In the genomic region with DNA sequence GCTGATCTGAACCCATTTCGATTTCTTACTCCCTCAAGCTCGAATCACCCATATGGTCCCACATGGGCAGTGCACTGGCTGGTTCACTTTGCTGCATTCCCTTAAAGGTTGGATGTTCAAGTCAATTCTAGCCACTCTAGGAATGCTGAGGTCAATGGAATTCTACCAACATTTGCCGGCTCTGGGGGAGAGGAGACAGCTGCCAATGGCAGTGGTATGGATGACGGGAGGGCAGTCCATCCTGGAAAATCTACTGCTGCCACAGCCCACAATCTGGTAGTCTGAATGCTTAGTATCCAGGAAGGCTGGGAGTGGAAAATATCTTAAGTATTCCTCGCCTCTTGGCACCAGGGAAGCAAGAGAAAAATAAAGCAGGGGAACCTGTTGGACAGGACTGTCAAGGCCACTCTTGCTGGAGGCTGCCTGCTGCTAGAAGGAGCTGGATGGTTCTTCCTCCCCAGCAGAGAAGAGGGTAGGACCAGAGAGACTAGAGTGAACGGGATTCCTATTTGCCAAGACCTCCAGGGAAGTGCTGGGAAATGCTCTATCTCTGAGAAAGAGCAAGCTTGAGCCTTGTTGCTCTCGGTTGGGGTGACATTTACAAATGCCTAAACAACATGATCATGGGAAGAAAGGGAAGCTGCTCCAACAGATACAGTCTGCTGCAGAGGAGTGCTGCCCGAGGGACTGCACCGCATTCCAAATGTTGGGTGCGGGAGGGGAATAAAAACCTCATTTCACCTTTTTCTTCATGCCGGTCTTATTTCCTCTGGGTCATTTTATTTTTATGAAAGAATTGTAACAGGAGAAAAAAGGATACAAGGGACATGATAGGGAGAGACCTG, we compare ENCODE assay signal across 2 cellular contexts.
A peak's percentile ranks its signal among the peaks of the same experiment; 100 is the strongest.
TF ChIP-seq lines count a peak whose summit lies in the region.

No MANE protein-coding gene starts in this region.

TF ChIP-seq in HCT116, 20 proteins besides CTCF, POLR2A, EP300 and RAD21 (continued from another document):
- TF ChIP-seq ZFX (IDR thresholded peaks at IDR 0.05) (no peak), CBX3 (IDR thresholded peaks at IDR 0.05; ENCODE audit: low read depth) (0 out of 2 replicates have a peak, but pooled peaks have one; percentile 33)

TF ChIP-seq in WTC11, 78 proteins besides CTCF, POLR2A, EP300 and RAD21:
- TF ChIP-seq, protein P1, sequence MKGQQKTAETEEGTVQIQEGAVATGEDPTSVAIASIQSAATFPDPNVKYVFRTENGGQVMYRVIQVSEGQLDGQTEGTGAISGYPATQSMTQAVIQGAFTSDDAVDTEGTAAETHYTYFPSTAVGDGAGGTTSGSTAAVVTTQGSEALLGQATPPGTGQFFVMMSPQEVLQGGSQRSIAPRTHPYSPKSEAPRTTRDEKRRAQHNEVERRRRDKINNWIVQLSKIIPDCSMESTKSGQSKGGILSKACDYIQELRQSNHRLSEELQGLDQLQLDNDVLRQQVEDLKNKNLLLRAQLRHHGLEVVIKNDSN (CRISPR knock-in tag; IDR thresholded peaks at IDR 0.05) = no peak
- TF ChIP-seq NFYB (CRISPR knock-in tag; conservative IDR thresholded peaks at IDR 0.05; ENCODE audit: low read depth) (no peak), ZNF671 (CRISPR knock-in tag; IDR thresholded peaks at IDR 0.05) (no peak), TCF7 (CRISPR knock-in tag; IDR thresholded peaks at IDR 0.05; ENCODE audit: low read depth) (no peak), TEAD1 (CRISPR knock-in tag; IDR thresholded peaks at IDR 0.05) (no peak), PRRX2 (CRISPR knock-in tag; IDR thresholded peaks at IDR 0.05) (no peak), CREM (CRISPR knock-in tag; IDR thresholded peaks at IDR 0.05) (no peak), FOXK1 (CRISPR knock-in tag; IDR thresholded peaks at IDR 0.05) (no peak)
- TF ChIP-seq, protein P2, sequence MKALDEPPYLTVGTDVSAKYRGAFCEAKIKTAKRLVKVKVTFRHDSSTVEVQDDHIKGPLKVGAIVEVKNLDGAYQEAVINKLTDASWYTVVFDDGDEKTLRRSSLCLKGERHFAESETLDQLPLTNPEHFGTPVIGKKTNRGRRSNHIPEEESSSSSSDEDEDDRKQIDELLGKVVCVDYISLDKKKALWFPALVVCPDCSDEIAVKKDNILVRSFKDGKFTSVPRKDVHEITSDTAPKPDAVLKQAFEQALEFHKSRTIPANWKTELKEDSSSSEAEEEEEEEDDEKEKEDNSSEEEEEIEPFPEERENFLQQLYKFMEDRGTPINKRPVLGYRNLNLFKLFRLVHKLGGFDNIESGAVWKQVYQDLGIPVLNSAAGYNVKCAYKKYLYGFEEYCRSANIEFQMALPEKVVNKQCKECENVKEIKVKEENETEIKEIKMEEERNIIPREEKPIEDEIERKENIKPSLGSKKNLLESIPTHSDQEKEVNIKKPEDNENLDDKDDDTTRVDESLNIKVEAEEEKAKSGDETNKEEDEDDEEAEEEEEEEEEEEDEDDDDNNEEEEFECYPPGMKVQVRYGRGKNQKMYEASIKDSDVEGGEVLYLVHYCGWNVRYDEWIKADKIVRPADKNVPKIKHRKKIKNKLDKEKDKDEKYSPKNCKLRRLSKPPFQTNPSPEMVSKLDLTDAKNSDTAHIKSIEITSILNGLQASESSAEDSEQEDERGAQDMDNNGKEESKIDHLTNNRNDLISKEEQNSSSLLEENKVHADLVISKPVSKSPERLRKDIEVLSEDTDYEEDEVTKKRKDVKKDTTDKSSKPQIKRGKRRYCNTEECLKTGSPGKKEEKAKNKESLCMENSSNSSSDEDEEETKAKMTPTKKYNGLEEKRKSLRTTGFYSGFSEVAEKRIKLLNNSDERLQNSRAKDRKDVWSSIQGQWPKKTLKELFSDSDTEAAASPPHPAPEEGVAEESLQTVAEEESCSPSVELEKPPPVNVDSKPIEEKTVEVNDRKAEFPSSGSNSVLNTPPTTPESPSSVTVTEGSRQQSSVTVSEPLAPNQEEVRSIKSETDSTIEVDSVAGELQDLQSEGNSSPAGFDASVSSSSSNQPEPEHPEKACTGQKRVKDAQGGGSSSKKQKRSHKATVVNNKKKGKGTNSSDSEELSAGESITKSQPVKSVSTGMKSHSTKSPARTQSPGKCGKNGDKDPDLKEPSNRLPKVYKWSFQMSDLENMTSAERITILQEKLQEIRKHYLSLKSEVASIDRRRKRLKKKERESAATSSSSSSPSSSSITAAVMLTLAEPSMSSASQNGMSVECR (CRISPR knock-in tag; IDR thresholded peaks at IDR 0.05; ENCODE audit: borderline replicate concordance) = no peak
- TF ChIP-seq, protein P3, sequence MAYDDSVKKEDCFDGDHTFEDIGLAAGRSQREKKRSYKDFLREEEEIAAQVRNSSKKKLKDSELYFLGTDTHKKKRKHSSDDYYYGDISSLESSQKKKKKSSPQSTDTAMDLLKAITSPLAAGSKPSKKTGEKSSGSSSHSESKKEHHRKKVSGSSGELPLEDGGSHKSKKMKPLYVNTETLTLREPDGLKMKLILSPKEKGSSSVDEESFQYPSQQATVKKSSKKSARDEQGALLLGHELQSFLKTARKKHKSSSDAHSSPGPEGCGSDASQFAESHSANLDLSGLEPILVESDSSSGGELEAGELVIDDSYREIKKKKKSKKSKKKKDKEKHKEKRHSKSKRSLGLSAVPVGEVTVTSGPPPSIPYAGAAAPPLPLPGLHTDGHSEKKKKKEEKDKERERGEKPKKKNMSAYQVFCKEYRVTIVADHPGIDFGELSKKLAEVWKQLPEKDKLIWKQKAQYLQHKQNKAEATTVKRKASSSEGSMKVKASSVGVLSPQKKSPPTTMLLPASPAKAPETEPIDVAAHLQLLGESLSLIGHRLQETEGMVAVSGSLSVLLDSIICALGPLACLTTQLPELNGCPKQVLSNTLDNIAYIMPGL (CRISPR knock-in tag; IDR thresholded peaks at IDR 0.05) = no peak
- TF ChIP-seq, protein P4, sequence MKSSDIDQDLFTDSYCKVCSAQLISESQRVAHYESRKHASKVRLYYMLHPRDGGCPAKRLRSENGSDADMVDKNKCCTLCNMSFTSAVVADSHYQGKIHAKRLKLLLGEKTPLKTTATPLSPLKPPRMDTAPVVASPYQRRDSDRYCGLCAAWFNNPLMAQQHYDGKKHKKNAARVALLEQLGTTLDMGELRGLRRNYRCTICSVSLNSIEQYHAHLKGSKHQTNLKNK (CRISPR knock-in tag; IDR thresholded peaks at IDR 0.05) = no peak
- TF ChIP-seq, protein P5, sequence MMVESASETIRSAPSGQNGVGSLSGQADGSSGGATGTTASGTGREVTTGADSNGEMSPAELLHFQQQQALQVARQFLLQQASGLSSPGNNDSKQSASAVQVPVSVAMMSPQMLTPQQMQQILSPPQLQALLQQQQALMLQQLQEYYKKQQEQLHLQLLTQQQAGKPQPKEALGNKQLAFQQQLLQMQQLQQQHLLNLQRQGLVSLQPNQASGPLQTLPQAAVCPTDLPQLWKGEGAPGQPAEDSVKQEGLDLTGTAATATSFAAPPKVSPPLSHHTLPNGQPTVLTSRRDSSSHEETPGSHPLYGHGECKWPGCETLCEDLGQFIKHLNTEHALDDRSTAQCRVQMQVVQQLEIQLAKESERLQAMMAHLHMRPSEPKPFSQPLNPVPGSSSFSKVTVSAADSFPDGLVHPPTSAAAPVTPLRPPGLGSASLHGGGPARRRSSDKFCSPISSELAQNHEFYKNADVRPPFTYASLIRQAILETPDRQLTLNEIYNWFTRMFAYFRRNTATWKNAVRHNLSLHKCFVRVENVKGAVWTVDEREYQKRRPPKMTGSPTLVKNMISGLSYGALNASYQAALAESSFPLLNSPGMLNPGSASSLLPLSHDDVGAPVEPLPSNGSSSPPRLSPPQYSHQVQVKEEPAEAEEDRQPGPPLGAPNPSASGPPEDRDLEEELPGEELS (CRISPR knock-in tag; IDR thresholded peaks at IDR 0.05) = no peak
